Comparison of ENCODE assay signal across 1 cellular context in genomic region chr16:77236063-77236511, GRCh38.
TF ChIP-seq lines count a peak whose summit lies in the region.

No MANE protein-coding gene starts in this region.

TF ChIP-seq in HepG2, 621 proteins besides CTCF, POLR2A, EP300 and RAD21 (continued from another document):
- TF ChIP-seq IRF1 (CRISPR knock-in tag; IDR thresholded peaks at IDR 0.05; ENCODE audit: low read depth) (no peak), PAXIP1 (CRISPR knock-in tag; conservative IDR thresholded peaks at IDR 0.05) (no peak), ZNF879 (CRISPR knock-in tag; IDR thresholded peaks at IDR 0.05) (no peak), ZFP62 (CRISPR knock-in tag; IDR thresholded peaks at IDR 0.05) (no peak), MEF2D (CRISPR knock-in tag; IDR thresholded peaks at IDR 0.05) (0 out of 2 replicates have a peak, but pooled peaks have one; percentile 35), ZNF501 (CRISPR knock-in tag; IDR thresholded peaks at IDR 0.05) (peak; percentile 97), JARID2 (CRISPR knock-in tag; IDR thresholded peaks at IDR 0.05; ENCODE audit: insufficient replicate concordance) (no peak), ZNF407 (CRISPR knock-in tag; IDR thresholded peaks at IDR 0.05; ENCODE audit: not compliant biosample characterization) (peak; percentile 30), JUND (CRISPR knock-in tag; IDR thresholded peaks at IDR 0.05) (peak; percentile 48; the same call in 1 of the 2 replicates), IRX3 (CRISPR knock-in tag; IDR thresholded peaks at IDR 0.05; ENCODE audit: borderline replicate concordance, low read depth) (no peak), ZNF460 (CRISPR knock-in tag; IDR thresholded peaks at IDR 0.05; ENCODE audit: borderline replicate concordance) (no peak), BCL6 (CRISPR knock-in tag; IDR thresholded peaks at IDR 0.05) (0 out of 2 replicates have a peak, but pooled peaks have one; percentile 42), ZNF225 (CRISPR knock-in tag; IDR thresholded peaks at IDR 0.05) (0 out of 2 replicates have a peak, but pooled peaks have one; percentile 45), ZNF234 (CRISPR knock-in tag; conservative IDR thresholded peaks at IDR 0.05) (0 out of 2 replicates have a peak, but pooled peaks have one; percentile 62), ZSCAN22 (CRISPR knock-in tag; IDR thresholded peaks at IDR 0.05) (no peak)
- TF ChIP-seq, protein P1, sequence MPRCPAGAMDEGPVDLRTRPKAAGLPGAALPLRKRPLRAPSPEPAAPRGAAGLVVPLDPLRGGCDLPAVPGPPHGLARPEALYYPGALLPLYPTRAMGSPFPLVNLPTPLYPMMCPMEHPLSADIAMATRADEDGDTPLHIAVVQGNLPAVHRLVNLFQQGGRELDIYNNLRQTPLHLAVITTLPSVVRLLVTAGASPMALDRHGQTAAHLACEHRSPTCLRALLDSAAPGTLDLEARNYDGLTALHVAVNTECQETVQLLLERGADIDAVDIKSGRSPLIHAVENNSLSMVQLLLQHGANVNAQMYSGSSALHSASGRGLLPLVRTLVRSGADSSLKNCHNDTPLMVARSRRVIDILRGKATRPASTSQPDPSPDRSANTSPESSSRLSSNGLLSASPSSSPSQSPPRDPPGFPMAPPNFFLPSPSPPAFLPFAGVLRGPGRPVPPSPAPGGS (CRISPR knock-in tag; IDR thresholded peaks at IDR 0.05) = no peak
